Comparison of ENCODE assay signal across 1 cellular context in genomic region chr9:113401027-113401792, GRCh38.
TF ChIP-seq lines count a peak whose summit lies in the region.

Gene ALAD (minus strand): TSS chr9:113401284. CDS start chr9:113393559, 7,725 bp downstream.

TF ChIP-seq in HepG2, 621 proteins besides CTCF, POLR2A, EP300 and RAD21 (continued from another document and continues in another):
- TF ChIP-seq ZUFSP (CRISPR knock-in tag; IDR thresholded peaks at IDR 0.05; ENCODE audit: borderline replicate concordance) (no peak), NFIB (CRISPR knock-in tag; IDR thresholded peaks at IDR 0.05; ENCODE audit: borderline replicate concordance) (no peak), MYPOP (CRISPR knock-in tag; IDR thresholded peaks at IDR 0.05) (peak; percentile 63; the same call in 1 of the 2 replicates), MIER2 (CRISPR knock-in tag; IDR thresholded peaks at IDR 0.05) (no peak), CHCHD3 (CRISPR knock-in tag; IDR thresholded peaks at IDR 0.05) (no peak), HNRNPUL1 (IDR thresholded peaks at IDR 0.05; ENCODE audit: low read depth, low read length) (peak; percentile 72; the same call in 1 of the 2 replicates), SNRNP70 (IDR thresholded peaks at IDR 0.05; ENCODE audit: low read depth, low read length) (no peak), THAP8 (CRISPR knock-in tag; IDR thresholded peaks at IDR 0.05; ENCODE audit: borderline replicate concordance) (no peak), MLX (CRISPR knock-in tag; IDR thresholded peaks at IDR 0.05) (peak; percentile 26; the same call in 1 of the 2 replicates), IRF2 (CRISPR knock-in tag; IDR thresholded peaks at IDR 0.05) (peak; percentile 88; the same call in 1 of the 2 replicates), PAF1 (CRISPR knock-in tag; IDR thresholded peaks at IDR 0.05) (no peak), ZNF768 (CRISPR knock-in tag; IDR thresholded peaks at IDR 0.05) (peak; percentile 30; the same call in 1 of the 2 replicates), IKZF4 (CRISPR knock-in tag; IDR thresholded peaks at IDR 0.05; ENCODE audit: borderline replicate concordance, low read depth, not compliant biosample characterization) (peak; percentile 22), ZFP62 (CRISPR knock-in tag; IDR thresholded peaks at IDR 0.05) (no peak), ZNF280D (CRISPR knock-in tag; IDR thresholded peaks at IDR 0.05) (peak; percentile 84; the same call in 1 of the 2 replicates), SETDB1 (CRISPR knock-in tag; IDR thresholded peaks at IDR 0.05; ENCODE audit: borderline replicate concordance) (no peak), STAG1 (CRISPR knock-in tag; IDR thresholded peaks at IDR 0.05) (peak; percentile 78), RARG (CRISPR knock-in tag; IDR thresholded peaks at IDR 0.05; ENCODE audit: low read depth) (no peak), ELF4 (CRISPR knock-in tag; IDR thresholded peaks at IDR 0.05; ENCODE audit: borderline replicate concordance) (peak; percentile 54; the same call in 1 of the 2 replicates), BRF2 (CRISPR knock-in tag; IDR thresholded peaks at IDR 0.05) (0 out of 2 replicates have a peak, but pooled peaks have one; percentile 63), ZNF546 (CRISPR knock-in tag; conservative IDR thresholded peaks at IDR 0.05) (no peak), JARID2 (CRISPR knock-in tag; IDR thresholded peaks at IDR 0.05; ENCODE audit: insufficient replicate concordance) (peak; percentile 35), ZNF605 (CRISPR knock-in tag; IDR thresholded peaks at IDR 0.05) (peak; percentile 88), LCORL (IDR thresholded peaks at IDR 0.05) (no peak), LCORL (CRISPR knock-in tag; IDR thresholded peaks at IDR 0.05) (peak; percentile 79), KLF12 (CRISPR knock-in tag; IDR thresholded peaks at IDR 0.05; ENCODE audit: borderline replicate concordance) (peak; percentile 65; the same call in 1 of the 2 replicates), ZNF276 (CRISPR knock-in tag; IDR thresholded peaks at IDR 0.05; ENCODE audit: low read depth) (no peak), KLF11 (CRISPR knock-in tag; IDR thresholded peaks at IDR 0.05) (peak; percentile 66; the same call in 1 of the 2 replicates), SRY (CRISPR knock-in tag; IDR thresholded peaks at IDR 0.05) (no peak), CREM (IDR thresholded peaks at IDR 0.05) (no peak), CREM (CRISPR knock-in tag; IDR thresholded peaks at IDR 0.05) (no peak)
- TF ChIP-seq, protein P1, sequence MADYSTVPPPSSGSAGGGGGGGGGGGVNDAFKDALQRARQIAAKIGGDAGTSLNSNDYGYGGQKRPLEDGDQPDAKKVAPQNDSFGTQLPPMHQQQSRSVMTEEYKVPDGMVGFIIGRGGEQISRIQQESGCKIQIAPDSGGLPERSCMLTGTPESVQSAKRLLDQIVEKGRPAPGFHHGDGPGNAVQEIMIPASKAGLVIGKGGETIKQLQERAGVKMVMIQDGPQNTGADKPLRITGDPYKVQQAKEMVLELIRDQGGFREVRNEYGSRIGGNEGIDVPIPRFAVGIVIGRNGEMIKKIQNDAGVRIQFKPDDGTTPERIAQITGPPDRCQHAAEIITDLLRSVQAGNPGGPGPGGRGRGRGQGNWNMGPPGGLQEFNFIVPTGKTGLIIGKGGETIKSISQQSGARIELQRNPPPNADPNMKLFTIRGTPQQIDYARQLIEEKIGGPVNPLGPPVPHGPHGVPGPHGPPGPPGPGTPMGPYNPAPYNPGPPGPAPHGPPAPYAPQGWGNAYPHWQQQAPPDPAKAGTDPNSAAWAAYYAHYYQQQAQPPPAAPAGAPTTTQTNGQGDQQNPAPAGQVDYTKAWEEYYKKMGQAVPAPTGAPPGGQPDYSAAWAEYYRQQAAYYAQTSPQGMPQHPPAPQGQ (CRISPR knock-in tag; IDR thresholded peaks at IDR 0.05; ENCODE audit: borderline replicate concordance): no peak
- TF ChIP-seq, protein P2, sequence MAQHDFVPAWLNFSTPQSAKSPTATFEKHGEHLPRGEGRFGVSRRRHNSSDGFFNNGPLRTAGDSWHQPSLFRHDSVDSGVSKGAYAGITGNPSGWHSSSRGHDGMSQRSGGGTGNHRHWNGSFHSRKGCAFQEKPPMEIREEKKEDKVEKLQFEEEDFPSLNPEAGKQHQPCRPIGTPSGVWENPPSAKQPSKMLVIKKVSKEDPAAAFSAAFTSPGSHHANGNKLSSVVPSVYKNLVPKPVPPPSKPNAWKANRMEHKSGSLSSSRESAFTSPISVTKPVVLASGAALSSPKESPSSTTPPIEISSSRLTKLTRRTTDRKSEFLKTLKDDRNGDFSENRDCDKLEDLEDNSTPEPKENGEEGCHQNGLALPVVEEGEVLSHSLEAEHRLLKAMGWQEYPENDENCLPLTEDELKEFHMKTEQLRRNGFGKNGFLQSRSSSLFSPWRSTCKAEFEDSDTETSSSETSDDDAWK (CRISPR knock-in tag; IDR thresholded peaks at IDR 0.05): no peak
- TF ChIP-seq, protein P3, sequence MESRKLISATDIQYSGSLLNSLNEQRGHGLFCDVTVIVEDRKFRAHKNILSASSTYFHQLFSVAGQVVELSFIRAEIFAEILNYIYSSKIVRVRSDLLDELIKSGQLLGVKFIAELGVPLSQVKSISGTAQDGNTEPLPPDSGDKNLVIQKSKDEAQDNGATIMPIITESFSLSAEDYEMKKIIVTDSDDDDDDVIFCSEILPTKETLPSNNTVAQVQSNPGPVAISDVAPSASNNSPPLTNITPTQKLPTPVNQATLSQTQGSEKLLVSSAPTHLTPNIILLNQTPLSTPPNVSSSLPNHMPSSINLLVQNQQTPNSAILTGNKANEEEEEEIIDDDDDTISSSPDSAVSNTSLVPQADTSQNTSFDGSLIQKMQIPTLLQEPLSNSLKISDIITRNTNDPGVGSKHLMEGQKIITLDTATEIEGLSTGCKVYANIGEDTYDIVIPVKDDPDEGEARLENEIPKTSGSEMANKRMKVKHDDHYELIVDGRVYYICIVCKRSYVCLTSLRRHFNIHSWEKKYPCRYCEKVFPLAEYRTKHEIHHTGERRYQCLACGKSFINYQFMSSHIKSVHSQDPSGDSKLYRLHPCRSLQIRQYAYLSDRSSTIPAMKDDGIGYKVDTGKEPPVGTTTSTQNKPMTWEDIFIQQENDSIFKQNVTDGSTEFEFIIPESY (CRISPR knock-in tag; IDR thresholded peaks at IDR 0.05): no peak; the same call in 1 of the 2 replicates
- TF ChIP-seq, protein P4, sequence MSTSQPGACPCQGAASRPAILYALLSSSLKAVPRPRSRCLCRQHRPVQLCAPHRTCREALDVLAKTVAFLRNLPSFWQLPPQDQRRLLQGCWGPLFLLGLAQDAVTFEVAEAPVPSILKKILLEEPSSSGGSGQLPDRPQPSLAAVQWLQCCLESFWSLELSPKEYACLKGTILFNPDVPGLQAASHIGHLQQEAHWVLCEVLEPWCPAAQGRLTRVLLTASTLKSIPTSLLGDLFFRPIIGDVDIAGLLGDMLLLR (CRISPR knock-in tag; IDR thresholded peaks at IDR 0.05): peak; percentile 78
- TF ChIP-seq, protein P5, sequence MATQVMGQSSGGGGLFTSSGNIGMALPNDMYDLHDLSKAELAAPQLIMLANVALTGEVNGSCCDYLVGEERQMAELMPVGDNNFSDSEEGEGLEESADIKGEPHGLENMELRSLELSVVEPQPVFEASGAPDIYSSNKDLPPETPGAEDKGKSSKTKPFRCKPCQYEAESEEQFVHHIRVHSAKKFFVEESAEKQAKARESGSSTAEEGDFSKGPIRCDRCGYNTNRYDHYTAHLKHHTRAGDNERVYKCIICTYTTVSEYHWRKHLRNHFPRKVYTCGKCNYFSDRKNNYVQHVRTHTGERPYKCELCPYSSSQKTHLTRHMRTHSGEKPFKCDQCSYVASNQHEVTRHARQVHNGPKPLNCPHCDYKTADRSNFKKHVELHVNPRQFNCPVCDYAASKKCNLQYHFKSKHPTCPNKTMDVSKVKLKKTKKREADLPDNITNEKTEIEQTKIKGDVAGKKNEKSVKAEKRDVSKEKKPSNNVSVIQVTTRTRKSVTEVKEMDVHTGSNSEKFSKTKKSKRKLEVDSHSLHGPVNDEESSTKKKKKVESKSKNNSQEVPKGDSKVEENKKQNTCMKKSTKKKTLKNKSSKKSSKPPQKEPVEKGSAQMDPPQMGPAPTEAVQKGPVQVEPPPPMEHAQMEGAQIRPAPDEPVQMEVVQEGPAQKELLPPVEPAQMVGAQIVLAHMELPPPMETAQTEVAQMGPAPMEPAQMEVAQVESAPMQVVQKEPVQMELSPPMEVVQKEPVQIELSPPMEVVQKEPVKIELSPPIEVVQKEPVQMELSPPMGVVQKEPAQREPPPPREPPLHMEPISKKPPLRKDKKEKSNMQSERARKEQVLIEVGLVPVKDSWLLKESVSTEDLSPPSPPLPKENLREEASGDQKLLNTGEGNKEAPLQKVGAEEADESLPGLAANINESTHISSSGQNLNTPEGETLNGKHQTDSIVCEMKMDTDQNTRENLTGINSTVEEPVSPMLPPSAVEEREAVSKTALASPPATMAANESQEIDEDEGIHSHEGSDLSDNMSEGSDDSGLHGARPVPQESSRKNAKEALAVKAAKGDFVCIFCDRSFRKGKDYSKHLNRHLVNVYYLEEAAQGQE (IDR thresholded peaks at IDR 0.05; ENCODE audit: borderline replicate concordance in 1 of 2, low read depth in 1 of 2, low read length in 2 of 2): no peak; a peak in 1 of 4 replicates
